1 cellular context compared by ENCODE assay signal in the genomic region with DNA sequence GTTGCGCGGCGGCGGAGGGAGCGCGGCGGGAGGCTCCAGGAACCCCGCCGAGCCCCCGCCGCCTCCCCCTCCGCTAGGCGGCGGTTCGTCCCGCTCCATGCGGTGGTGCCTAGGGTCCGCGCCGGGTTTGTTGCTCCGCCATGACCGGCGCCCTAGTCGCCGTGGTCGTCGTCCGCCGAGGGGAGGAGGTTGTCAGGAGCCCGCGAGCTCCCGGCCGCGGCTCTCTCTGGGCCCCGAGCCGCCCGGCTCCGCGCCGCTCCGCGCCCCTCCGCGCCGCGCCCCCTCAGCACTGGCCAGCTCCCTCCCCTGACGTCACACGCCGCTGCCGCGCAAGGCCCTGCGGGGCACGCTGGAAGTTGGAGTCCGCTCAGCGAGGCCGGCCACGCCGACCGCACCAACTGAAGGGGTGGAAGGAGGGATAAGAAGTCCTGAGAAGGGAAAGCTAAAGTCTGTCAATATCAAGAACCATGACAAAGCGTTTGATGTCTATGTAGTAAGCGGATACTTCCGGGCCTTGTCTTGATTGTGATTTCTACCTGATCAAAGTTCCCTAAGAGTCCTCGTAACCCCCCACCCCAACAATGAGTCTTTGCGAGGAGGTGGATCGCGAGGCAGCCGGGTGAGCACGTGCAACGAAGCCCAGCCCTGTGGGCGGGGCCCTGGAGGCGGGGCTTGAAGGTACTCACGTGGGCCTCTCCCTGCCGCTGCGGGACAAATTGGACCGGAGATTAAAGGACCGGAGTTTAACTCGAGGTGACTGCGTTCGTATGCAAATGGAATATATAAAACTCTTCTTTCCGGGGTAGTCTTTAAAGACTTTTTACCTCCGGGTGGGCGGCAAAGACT.
TF ChIP-seq lines count a peak whose summit lies in the region.

Gene NR6A1, minus strand, starts transcription at position 291 of the 846 bp plus-strand sequence.

TF ChIP-seq in WTC11, 78 proteins besides CTCF, POLR2A, EP300 and RAD21 (continued from another document):
- no peak for TF ChIP-seq GRHL2 (CRISPR knock-in tag; IDR thresholded peaks at IDR 0.05; ENCODE audit: insufficient replicate concordance, severe bottlenecking)
- TF ChIP-seq FOXJ3 (CRISPR knock-in tag; IDR thresholded peaks at IDR 0.05; ENCODE audit: borderline replicate concordance): no peak
- TF ChIP-seq, protein P1, sequence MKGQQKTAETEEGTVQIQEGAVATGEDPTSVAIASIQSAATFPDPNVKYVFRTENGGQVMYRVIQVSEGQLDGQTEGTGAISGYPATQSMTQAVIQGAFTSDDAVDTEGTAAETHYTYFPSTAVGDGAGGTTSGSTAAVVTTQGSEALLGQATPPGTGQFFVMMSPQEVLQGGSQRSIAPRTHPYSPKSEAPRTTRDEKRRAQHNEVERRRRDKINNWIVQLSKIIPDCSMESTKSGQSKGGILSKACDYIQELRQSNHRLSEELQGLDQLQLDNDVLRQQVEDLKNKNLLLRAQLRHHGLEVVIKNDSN (CRISPR knock-in tag; IDR thresholded peaks at IDR 0.05): peak; percentile 90
- no peak for TF ChIP-seq ZSCAN18 (CRISPR knock-in tag; IDR thresholded peaks at IDR 0.05)
- no peak for TF ChIP-seq NR1H2 (CRISPR knock-in tag; IDR thresholded peaks at IDR 0.05)
- no peak for TF ChIP-seq PRRX2 (CRISPR knock-in tag; IDR thresholded peaks at IDR 0.05)
- TF ChIP-seq TP53 (CRISPR knock-in tag; IDR thresholded peaks at IDR 0.05): peak; percentile 67; the same call in 1 of the 2 replicates
- TF ChIP-seq ATF6 (CRISPR knock-in tag; IDR thresholded peaks at IDR 0.05): no peak
- TF ChIP-seq ZNF317 (CRISPR knock-in tag; IDR thresholded peaks at IDR 0.05; ENCODE audit: borderline replicate concordance, low read depth): no peak
- TF ChIP-seq NFATC4 (CRISPR knock-in tag; IDR thresholded peaks at IDR 0.05): no peak
- TF ChIP-seq IRF2 (CRISPR knock-in tag; IDR thresholded peaks at IDR 0.05; ENCODE audit: borderline replicate concordance, low read depth): no peak
- TF ChIP-seq E2F4 (CRISPR knock-in tag; IDR thresholded peaks at IDR 0.05; ENCODE audit: borderline replicate concordance, low read depth): no peak
- no peak for TF ChIP-seq CBFB (CRISPR knock-in tag; IDR thresholded peaks at IDR 0.05; ENCODE audit: low read depth)
- TF ChIP-seq GABPB1 (CRISPR knock-in tag; IDR thresholded peaks at IDR 0.05): no peak; the same call in 1 of the 2 replicates
- TF ChIP-seq ZNF671 (CRISPR knock-in tag; IDR thresholded peaks at IDR 0.05): no peak
- peak; percentile 87 for TF ChIP-seq E2F5 (CRISPR knock-in tag; IDR thresholded peaks at IDR 0.05)
- no peak for TF ChIP-seq GTF2I (CRISPR knock-in tag; conservative IDR thresholded peaks at IDR 0.05)
- TF ChIP-seq CREM (CRISPR knock-in tag; IDR thresholded peaks at IDR 0.05): peak; percentile 94
- TF ChIP-seq ZNF138 (CRISPR knock-in tag; conservative IDR thresholded peaks at IDR 0.05): no peak; the same call in 1 of the 2 replicates
- no peak for TF ChIP-seq EMX1 (CRISPR knock-in tag; IDR thresholded peaks at IDR 0.05)
- TF ChIP-seq SMAD4 (CRISPR knock-in tag; IDR thresholded peaks at IDR 0.05): no peak
- TF ChIP-seq TEAD4 (CRISPR knock-in tag; IDR thresholded peaks at IDR 0.05): no peak
- TF ChIP-seq RORB (CRISPR knock-in tag; IDR thresholded peaks at IDR 0.05): no peak
- TF ChIP-seq ZNF219 (CRISPR knock-in tag; IDR thresholded peaks at IDR 0.05; ENCODE audit: borderline replicate concordance): no peak
- TF ChIP-seq FOXP1 (CRISPR knock-in tag; IDR thresholded peaks at IDR 0.05; ENCODE audit: borderline replicate concordance): peak; percentile 11; the same call in 1 of the 2 replicates
- peak; percentile 80; the same call in 1 of the 2 replicates for TF ChIP-seq HMGXB4 (CRISPR knock-in tag; IDR thresholded peaks at IDR 0.05)
- peak; percentile 7; the same call in 1 of the 2 replicates for TF ChIP-seq TEAD1 (CRISPR knock-in tag; IDR thresholded peaks at IDR 0.05)
- no peak for TF ChIP-seq ESRRA (CRISPR knock-in tag; IDR thresholded peaks at IDR 0.05; ENCODE audit: borderline replicate concordance)
- TF ChIP-seq, protein P2, sequence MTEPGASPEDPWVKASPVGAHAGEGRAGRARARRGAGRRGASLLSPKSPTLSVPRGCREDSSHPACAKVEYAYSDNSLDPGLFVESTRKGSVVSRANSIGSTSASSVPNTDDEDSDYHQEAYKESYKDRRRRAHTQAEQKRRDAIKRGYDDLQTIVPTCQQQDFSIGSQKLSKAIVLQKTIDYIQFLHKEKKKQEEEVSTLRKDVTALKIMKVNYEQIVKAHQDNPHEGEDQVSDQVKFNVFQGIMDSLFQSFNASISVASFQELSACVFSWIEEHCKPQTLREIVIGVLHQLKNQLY (CRISPR knock-in tag; IDR thresholded peaks at IDR 0.05): no peak
- TF ChIP-seq, protein P3, sequence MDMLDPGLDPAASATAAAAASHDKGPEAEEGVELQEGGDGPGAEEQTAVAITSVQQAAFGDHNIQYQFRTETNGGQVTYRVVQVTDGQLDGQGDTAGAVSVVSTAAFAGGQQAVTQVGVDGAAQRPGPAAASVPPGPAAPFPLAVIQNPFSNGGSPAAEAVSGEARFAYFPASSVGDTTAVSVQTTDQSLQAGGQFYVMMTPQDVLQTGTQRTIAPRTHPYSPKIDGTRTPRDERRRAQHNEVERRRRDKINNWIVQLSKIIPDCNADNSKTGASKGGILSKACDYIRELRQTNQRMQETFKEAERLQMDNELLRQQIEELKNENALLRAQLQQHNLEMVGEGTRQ (CRISPR knock-in tag; IDR thresholded peaks at IDR 0.05): peak; percentile 85
- TF ChIP-seq, protein P4, sequence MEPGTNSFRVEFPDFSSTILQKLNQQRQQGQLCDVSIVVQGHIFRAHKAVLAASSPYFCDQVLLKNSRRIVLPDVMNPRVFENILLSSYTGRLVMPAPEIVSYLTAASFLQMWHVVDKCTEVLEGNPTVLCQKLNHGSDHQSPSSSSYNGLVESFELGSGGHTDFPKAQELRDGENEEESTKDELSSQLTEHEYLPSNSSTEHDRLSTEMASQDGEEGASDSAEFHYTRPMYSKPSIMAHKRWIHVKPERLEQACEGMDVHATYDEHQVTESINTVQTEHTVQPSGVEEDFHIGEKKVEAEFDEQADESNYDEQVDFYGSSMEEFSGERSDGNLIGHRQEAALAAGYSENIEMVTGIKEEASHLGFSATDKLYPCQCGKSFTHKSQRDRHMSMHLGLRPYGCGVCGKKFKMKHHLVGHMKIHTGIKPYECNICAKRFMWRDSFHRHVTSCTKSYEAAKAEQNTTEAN (CRISPR knock-in tag; IDR thresholded peaks at IDR 0.05): no peak
- no peak for TF ChIP-seq OVOL2 (CRISPR knock-in tag; IDR thresholded peaks at IDR 0.05; ENCODE audit: borderline replicate concordance)
- TF ChIP-seq, protein P5, sequence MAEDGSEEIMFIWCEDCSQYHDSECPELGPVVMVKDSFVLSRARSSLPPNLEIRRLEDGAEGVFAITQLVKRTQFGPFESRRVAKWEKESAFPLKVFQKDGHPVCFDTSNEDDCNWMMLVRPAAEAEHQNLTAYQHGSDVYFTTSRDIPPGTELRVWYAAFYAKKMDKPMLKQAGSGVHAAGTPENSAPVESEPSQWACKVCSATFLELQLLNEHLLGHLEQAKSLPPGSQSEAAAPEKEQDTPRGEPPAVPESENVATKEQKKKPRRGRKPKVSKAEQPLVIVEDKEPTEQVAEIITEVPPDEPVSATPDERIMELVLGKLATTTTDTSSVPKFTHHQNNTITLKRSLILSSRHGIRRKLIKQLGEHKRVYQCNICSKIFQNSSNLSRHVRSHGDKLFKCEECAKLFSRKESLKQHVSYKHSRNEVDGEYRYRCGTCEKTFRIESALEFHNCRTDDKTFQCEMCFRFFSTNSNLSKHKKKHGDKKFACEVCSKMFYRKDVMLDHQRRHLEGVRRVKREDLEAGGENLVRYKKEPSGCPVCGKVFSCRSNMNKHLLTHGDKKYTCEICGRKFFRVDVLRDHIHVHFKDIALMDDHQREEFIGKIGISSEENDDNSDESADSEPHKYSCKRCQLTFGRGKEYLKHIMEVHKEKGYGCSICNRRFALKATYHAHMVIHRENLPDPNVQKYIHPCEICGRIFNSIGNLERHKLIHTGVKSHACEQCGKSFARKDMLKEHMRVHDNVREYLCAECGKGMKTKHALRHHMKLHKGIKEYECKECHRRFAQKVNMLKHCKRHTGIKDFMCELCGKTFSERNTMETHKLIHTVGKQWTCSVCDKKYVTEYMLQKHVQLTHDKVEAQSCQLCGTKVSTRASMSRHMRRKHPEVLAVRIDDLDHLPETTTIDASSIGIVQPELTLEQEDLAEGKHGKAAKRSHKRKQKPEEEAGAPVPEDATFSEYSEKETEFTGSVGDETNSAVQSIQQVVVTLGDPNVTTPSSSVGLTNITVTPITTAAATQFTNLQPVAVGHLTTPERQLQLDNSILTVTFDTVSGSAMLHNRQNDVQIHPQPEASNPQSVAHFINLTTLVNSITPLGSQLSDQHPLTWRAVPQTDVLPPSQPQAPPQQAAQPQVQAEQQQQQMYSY (CRISPR knock-in tag; IDR thresholded peaks at IDR 0.05): peak; percentile 51; the same call in 1 of the 2 replicates
- no peak for TF ChIP-seq JAZF1 (CRISPR knock-in tag; IDR thresholded peaks at IDR 0.05)
- no peak for TF ChIP-seq ELF4 (CRISPR knock-in tag; IDR thresholded peaks at IDR 0.05; ENCODE audit: low read depth)
- no peak for TF ChIP-seq ZNF416 (CRISPR knock-in tag; IDR thresholded peaks at IDR 0.05)
- no peak for TF ChIP-seq HMGA2 (CRISPR knock-in tag; IDR thresholded peaks at IDR 0.05)
- TF ChIP-seq ZNF512 (CRISPR knock-in tag; IDR thresholded peaks at IDR 0.05; ENCODE audit: borderline replicate concordance): no peak
- TF ChIP-seq ZMAT4 (CRISPR knock-in tag; IDR thresholded peaks at IDR 0.05): no peak
